ENCODE assay signal across 17 cellular contexts in the genomic region with DNA sequence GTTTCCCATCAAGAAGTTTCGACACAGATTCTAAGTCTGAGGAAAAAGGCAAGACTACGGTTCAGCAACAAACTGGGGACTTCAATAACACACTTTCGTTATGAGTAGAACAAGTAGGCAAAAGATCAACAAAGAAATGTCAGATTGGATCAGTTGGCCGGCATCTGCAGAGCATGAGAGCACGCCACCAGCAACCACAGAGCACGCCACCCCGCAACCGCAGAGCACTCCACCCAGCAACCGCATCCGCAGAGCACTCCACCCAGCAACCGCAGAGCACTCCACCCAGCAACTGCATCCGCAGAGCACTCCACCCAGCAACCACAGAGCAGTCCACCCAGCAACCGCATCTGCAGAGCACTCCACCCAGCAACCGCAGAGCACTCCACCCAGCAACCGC.
DNase-seq lines count a peak whose midpoint lies in the region; ATAC-seq and TF ChIP-seq lines count a peak whose summit lies in the region.
"Had no signal": no experiment of that assay in that cellular context is flagged by ENCODE, and none has a peak within 500 bp of the region (broad histone marks: within the 10 kb centered on the region; RNA-seq: fewer than 3 reads in every experiment).

No MANE protein-coding gene starts in this region.

- ATAC-seq in left lobe of liver, result no peak
- ATAC-seq: left lung had no signal

- H3K36me3 Mint-ChIP-seq in activated naive CD4-positive, alpha-beta T cell treated with anti-CD3 and anti-CD28 coated beads, Interleukin-2, amount 50 U/mL, for 24 hours, result no peaks in the 10 kb centered on the region
- peaks cover 3% of the 10 kb centered on the region for H3K36me3 Mint-ChIP-seq in T-helper 1 cell treated with Interleukin-12 subunit alpha and Interleukin-12 subunit beta and Interleukin-4 antibody, amounts not matched to agents 30 μg/mL and 1 μg/mL, for 36 hours (ENCODE audit: low read depth)

- no peaks in the 10 kb centered on the region for H3K9me3 Mint-ChIP-seq in activated naive CD4-positive, alpha-beta T cell treated with anti-CD3 and anti-CD28 coated beads, Interleukin-2, amount 50 U/mL, for 24 hours
- H3K9me3 Mint-ChIP-seq in T-helper 1 cell treated with Interleukin-12 subunit alpha and Interleukin-12 subunit beta and Interleukin-4 antibody, amounts not matched to agents 30 μg/mL and 1 μg/mL, for 36 hours, result peaks cover 18% of the 10 kb centered on the region

- no peaks in the 10 kb centered on the region for H3K36me3 ChIP-seq in suprapubic skin
- H3K36me3 ChIP-seq: left lung, thoracic aorta had no signal

- no peaks in the 10 kb centered on the region for H3K4me1 ChIP-seq in suprapubic skin
- H3K4me1 ChIP-seq: left lung had no signal

- no peak overlapping the region for H3K4me3 Mint-ChIP-seq in activated naive CD4-positive, alpha-beta T cell treated with anti-CD3 and anti-CD28 coated beads, Interleukin-2, amount 50 U/mL, for 24 hours
- no peak overlapping the region for H3K4me3 Mint-ChIP-seq in T-helper 1 cell treated with Interleukin-12 subunit alpha and Interleukin-12 subunit beta and Interleukin-4 antibody, amounts not matched to agents 30 μg/mL and 1 μg/mL, for 36 hours

- WGBS in suprapubic skin, result 28% methylated on average over 8 of the region's 15 CpGs

- H3K27ac ChIP-seq in suprapubic skin, result no peak overlapping the region
- H3K27ac ChIP-seq: foreskin keratinocyte, left lung, thoracic aorta had no signal

- no peaks in the 10 kb centered on the region for H3K27me3 ChIP-seq in suprapubic skin
- H3K27me3 ChIP-seq: foreskin keratinocyte, left lung had no signal

- H3K27me3 Mint-ChIP-seq in activated naive CD4-positive, alpha-beta T cell treated with anti-CD3 and anti-CD28 coated beads, Interleukin-2, amount 50 U/mL, for 24 hours, result peaks cover 2% of the 10 kb centered on the region
- no peaks in the 10 kb centered on the region for H3K27me3 Mint-ChIP-seq in T-helper 1 cell treated with Interleukin-12 subunit alpha and Interleukin-12 subunit beta and Interleukin-4 antibody, amounts not matched to agents 30 μg/mL and 1 μg/mL, for 36 hours (ENCODE audit: low read depth)

- no peak for DNase-seq in activated naive CD4-positive, alpha-beta T cell treated with anti-CD3 and anti-CD28 coated beads, Interleukin-2, amount 50 U/mL, for 16 hours
- peak; percentile 31 for DNase-seq in GM04503 (ENCODE audit: low read depth)
- peak; percentile 20 for DNase-seq in islet precursor cell
- no peak for DNase-seq in suprapubic skin (ENCODE audit: low spot score in 2 of 2)
- DNase-seq in left lobe of liver (ENCODE audit: low spot score), result no peak
- no peak for DNase-seq in stimulated activated naive CD4-positive, alpha-beta T cell treated with Interleukin-2 at 50 U/mL for 16 hours (lab: John Stamatoyannopoulos, UW)
- DNase-seq: activated CD4-positive, alpha-beta T cell treated with anti-CD3 and anti-CD28 coated beads, Interleukin-2, amount 50 U/mL, for 4 hours; amniotic stem cell; DMS153; foreskin keratinocyte; left lung; NCI-H1092; occipital lobe; stimulated activated CD4-positive, alpha-beta T cell treated with anti-CD3 and anti-CD28 coated beads, Interleukin-4, amount 100 ng/mL, for 1 hour had no signal

- TF ChIP-seq POLR2A in suprapubic skin (IDR thresholded peaks at IDR 0.05), result no peak

- H3K4me1 Mint-ChIP-seq in activated naive CD4-positive, alpha-beta T cell treated with anti-CD3 and anti-CD28 coated beads, Interleukin-2, amount 50 U/mL, for 24 hours, result peaks cover 3% of the 10 kb centered on the region
- peaks cover 10% of the 10 kb centered on the region for H3K4me1 Mint-ChIP-seq in T-helper 1 cell treated with Interleukin-12 subunit alpha and Interleukin-12 subunit beta and Interleukin-4 antibody, amounts not matched to agents 30 μg/mL and 1 μg/mL, for 36 hours (ENCODE audit: low read depth)

- H3K9me3 ChIP-seq in suprapubic skin, result no peaks in the 10 kb centered on the region

- no peak overlapping the region for H3K4me3 ChIP-seq in suprapubic skin
- H3K4me3 ChIP-seq: left lung, thoracic aorta had no signal

- H3K27ac Mint-ChIP-seq in activated naive CD4-positive, alpha-beta T cell treated with anti-CD3 and anti-CD28 coated beads, Interleukin-2, amount 50 U/mL, for 24 hours, result peak overlapping the region; percentile 11
- H3K27ac Mint-ChIP-seq in T-helper 1 cell treated with Interleukin-12 subunit alpha and Interleukin-12 subunit beta and Interleukin-4 antibody, amounts not matched to agents 30 μg/mL and 1 μg/mL, for 36 hours, result peak overlapping the region; percentile 33

- no peak for TF ChIP-seq CTCF in suprapubic skin (IDR thresholded peaks at IDR 0.05)

- TF ChIP-seq EP300 in suprapubic skin (IDR thresholded peaks at IDR 0.05), result no peak

Comparison
In these comparisons a context has a peak if more than half of its experiments do, and no peak if none do; other contexts are left out.
1. DNase-seq: peak in GM04503 (single experiment) and islet precursor cell (single experiment); none in activated naive CD4-positive, alpha-beta T cell treated with anti-CD3 and anti-CD28 coated beads, Interleukin-2, amount 50 U/mL, for 16 hours (single experiment), suprapubic skin (0 of 2), left lobe of liver (single experiment) and stimulated activated naive CD4-positive, alpha-beta T cell treated with Interleukin-2 at 50 U/mL for 16 hours (single experiment).